Comparison of ENCODE assay signal across 9 cellular contexts in genomic region chr19:31347828-31348314, GRCh38. TPM values are rescaled to one million over a fixed set of nuclear protein-coding genes. Genes with fewer than 3 reads are reported as not detected.
DNase-seq lines count a peak whose midpoint lies in the region; ATAC-seq and TF ChIP-seq lines count a peak whose summit lies in the region.
"Had no signal": no experiment of that assay in that cellular context is flagged by ENCODE, and none has a peak within 500 bp of the region (broad histone marks: within the 10 kb centered on the region; RNA-seq: fewer than 3 reads in every experiment).

No MANE protein-coding gene starts in this region.

- H3K9me3 Mint-ChIP-seq in CD4-positive, alpha-beta memory T cell: peaks cover 0 to 6% (median 0%) of the 10 kb centered on the region in 8 donors

- H3K4me3 ChIP-seq in CD4-positive, alpha-beta memory T cell (ENCODE audit: low read length in 2 of 2): peak overlapping the region in 1 of 2 donors; percentile 47
- H3K4me3 ChIP-seq in SJCRH30 (peak overlapping the region; percentile 100), prostate gland (peak overlapping the region; percentile 93 to 94)
- H3K4me3 ChIP-seq: GM12878 had no signal

- DNase-seq in CD4-positive, alpha-beta memory T cell: no peak
- DNase-seq in SJCRH30 (peak; percentile 40 to 51), fibroblast of gingiva (ENCODE audit: low read depth) (peak; percentile 50), prostate gland (ENCODE audit: low spot score) (no peak), NCI-H1092 (lab: John Stamatoyannopoulos, UW) (no peak), cerebellum (ENCODE audit: low spot score) (no peak)

- TF ChIP-seq POLR2A in prostate gland (IDR thresholded peaks at IDR 0.05): no peak

- H3K4me1 ChIP-seq in CD4-positive, alpha-beta memory T cell (ENCODE audit: insufficient read depth, low read length): peaks cover 29% of the 10 kb centered on the region
- H3K4me1 ChIP-seq in SJCRH30: peaks cover 38% of the 10 kb centered on the region
- no peaks in the 10 kb centered on the region for H3K4me1 ChIP-seq in prostate gland (replicated peaks)

- no peak overlapping the region for H3K27ac ChIP-seq in CD4-positive, alpha-beta memory T cell (ENCODE audit: low read depth, low read length)
- H3K27ac ChIP-seq in SJCRH30: peak overlapping the region; percentile 93
- H3K27ac ChIP-seq in prostate gland: peak overlapping the region; percentile 91 to 92

- H3K4me1 Mint-ChIP-seq in CD4-positive, alpha-beta memory T cell: peaks cover 16 to 26% (median 21%) of the 10 kb centered on the region in 4 donors

- POLR2A ChIA-PET in CD4-positive, alpha-beta memory T cell (lab: Charles Lee; ENCODE audit: partially characterized antibody): no interaction called here

- no peak for TF ChIP-seq CTCF in prostate gland (IDR thresholded peaks at IDR 0.05)

- H3K36me3 ChIP-seq in CD4-positive, alpha-beta memory T cell (ENCODE audit: insufficient read depth, low read length): no peaks in the 10 kb centered on the region
- H3K36me3 ChIP-seq in SJCRH30: peaks cover 59% of the 10 kb centered on the region
- no peaks in the 10 kb centered on the region for H3K36me3 ChIP-seq in prostate gland

- peaks cover 0 to 3% of the 10 kb centered on the region in 2 donors for H3K36me3 Mint-ChIP-seq in CD4-positive, alpha-beta memory T cell

- no peak for ATAC-seq in GM21367 (IDR thresholded peaks at IDR 0.05; ENCODE audit: unreplicated experiment)
- no peak for ATAC-seq in HG03139 (IDR thresholded peaks at IDR 0.05; ENCODE audit: unreplicated experiment)
- ATAC-seq: GM12878 had no signal

- no peaks in the 10 kb centered on the region for H3K9me3 ChIP-seq in CD4-positive, alpha-beta memory T cell (ENCODE audit: control insufficient read depth in 1 of 2, low read length in 2 of 2)
- H3K9me3 ChIP-seq in SJCRH30 (replicated peaks): no peaks in the 10 kb centered on the region
- H3K9me3 ChIP-seq in prostate gland: no peaks in the 10 kb centered on the region

- peaks cover 40% of the 10 kb centered on the region for H3K27me3 ChIP-seq in CD4-positive, alpha-beta memory T cell (ENCODE audit: insufficient read depth, low read length)
- H3K27me3 ChIP-seq in SJCRH30: no peaks in the 10 kb centered on the region
- H3K27me3 ChIP-seq in prostate gland (replicated peaks; ENCODE audit: insufficient read depth): no peaks in the 10 kb centered on the region

- H3K4me3 Mint-ChIP-seq in CD4-positive, alpha-beta memory T cell: peak overlapping the region; percentile 81 to 90 (median 86)

- intact Hi-C loops in CD4-positive, alpha-beta memory T cell (cut with micrococcal nuclease): loop anchor here (2.0 kb wide), 1 partner anchor 133 kb away; no protein-coding TSS in a partner anchor
- intact Hi-C loops in prostate gland (cut with DNase I): no loop called here

- H3K27ac Mint-ChIP-seq in CD4-positive, alpha-beta memory T cell: peak overlapping the region in 1 of 7 donors; percentile 79

- CTCF ChIA-PET in CD4-positive, alpha-beta memory T cell (lab: Charles Lee; ENCODE audit: partially characterized antibody): no interaction called here

- WGBS in prostate gland: 28% methylated on average over 10 of the region's 10 CpGs

- H3K27me3 Mint-ChIP-seq in CD4-positive, alpha-beta memory T cell: peaks cover 25 to 34% of the 10 kb centered on the region in 2 donors

RNA-seq across cellular contexts. Expression of gene TSHZ3, which starts 1.4 kb away (rescaled TPM):
- total RNA-seq in CD4-positive, alpha-beta memory T cell: under 1 TPM; 0.28 to 0.44 TPM
- polyA plus RNA-seq in CD4-positive, alpha-beta memory T cell: under 1 TPM; 0.24 to 0.57 TPM
- total RNA-seq in SJCRH30 (2014; rRNA removed; shearing (Covaris generic)): 52.5 and 55.3 TPM in 2 replicates
- total RNA-seq in prostate gland (10 to 100 TPM; 10.4 to 18.4 TPM), cerebellum (2.9 TPM)
- polyA plus RNA-seq: GM12878 had no signal

Comparison
In these comparisons a context has a peak if more than half of its experiments do, and no peak if none do; other contexts are left out.
1. DNase-seq: peak in SJCRH30 (2 of 2) and fibroblast of gingiva (single experiment); none in CD4-positive, alpha-beta memory T cell (0 of 5), prostate gland (single experiment), NCI-H1092 (single experiment) and cerebellum (single experiment).